In the genomic region with DNA sequence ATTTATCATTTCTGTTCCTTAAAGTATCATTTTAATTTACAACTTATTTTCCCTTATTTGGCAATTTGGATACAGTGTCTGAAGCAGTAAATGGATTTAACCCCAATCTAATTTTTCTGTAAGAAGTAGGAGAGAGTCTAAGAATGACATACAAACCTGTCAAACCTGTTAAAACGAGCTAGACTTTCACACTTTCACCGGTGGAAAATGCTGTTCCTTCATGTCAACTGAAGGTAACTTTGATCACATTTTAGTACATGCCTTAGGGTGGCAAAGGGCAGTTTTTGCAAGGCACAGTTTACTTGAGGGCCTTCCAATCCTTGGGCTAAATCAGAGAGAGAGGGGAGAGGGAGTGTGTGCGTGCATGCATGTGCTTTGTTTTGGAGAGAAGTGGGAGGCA, we compare ENCODE assay signal across 1 cellular context.
TF ChIP-seq lines count a peak whose summit lies in the region.

No MANE protein-coding gene starts in this region.

TF ChIP-seq in HCT116, 20 proteins besides CTCF, POLR2A, EP300 and RAD21:
- TF ChIP-seq EGR1 (IDR thresholded peaks at IDR 0.05; ENCODE audit: low read depth) (no peak), EZH2phosphoT487 (IDR thresholded peaks at IDR 0.05; ENCODE audit: borderline replicate concordance) (no peak), CEBPB (IDR thresholded peaks at IDR 0.05; ENCODE audit: low read depth) (no peak), JUND (IDR thresholded peaks at IDR 0.05) (no peak), MAX (IDR thresholded peaks at IDR 0.05) (no peak), YY1 (IDR thresholded peaks at IDR 0.05; ENCODE audit: extremely low read depth, insufficient replicate concordance, low read depth, low read length) (no peak), CBX3 (IDR thresholded peaks at IDR 0.05; ENCODE audit: low read depth) (no peak), ELF1 (IDR thresholded peaks at IDR 0.05; ENCODE audit: borderline replicate concordance, low read depth) (no peak), SP1 (IDR thresholded peaks at IDR 0.05; ENCODE audit: low read depth) (no peak), POLR2AphosphoS5 (IDR thresholded peaks at IDR 0.05; ENCODE audit: low read depth, low read length) (no peak), SIN3A (IDR thresholded peaks at IDR 0.05; ENCODE audit: low read depth) (no peak), ZFX (IDR thresholded peaks at IDR 0.05) (no peak), FOSL1 (IDR thresholded peaks at IDR 0.05; ENCODE audit: low read depth) (no peak), ZNF274 (IDR thresholded peaks at IDR 0.05; ENCODE audit: low read depth, low read length) (no peak), TCF7L2 (IDR thresholded peaks at IDR 0.05; ENCODE audit: borderline replicate concordance, extremely low read depth, insufficient read depth, insufficient read length) (no peak), SRF (IDR thresholded peaks at IDR 0.05; ENCODE audit: low read depth) (no peak), EZH2 (IDR thresholded peaks at IDR 0.05) (no peak)
- TF ChIP-seq, protein P1, sequence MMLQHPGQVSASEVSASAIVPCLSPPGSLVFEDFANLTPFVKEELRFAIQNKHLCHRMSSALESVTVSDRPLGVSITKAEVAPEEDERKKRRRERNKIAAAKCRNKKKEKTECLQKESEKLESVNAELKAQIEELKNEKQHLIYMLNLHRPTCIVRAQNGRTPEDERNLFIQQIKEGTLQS (IDR thresholded peaks at IDR 0.05) = no peak
- TF ChIP-seq, protein P2, sequence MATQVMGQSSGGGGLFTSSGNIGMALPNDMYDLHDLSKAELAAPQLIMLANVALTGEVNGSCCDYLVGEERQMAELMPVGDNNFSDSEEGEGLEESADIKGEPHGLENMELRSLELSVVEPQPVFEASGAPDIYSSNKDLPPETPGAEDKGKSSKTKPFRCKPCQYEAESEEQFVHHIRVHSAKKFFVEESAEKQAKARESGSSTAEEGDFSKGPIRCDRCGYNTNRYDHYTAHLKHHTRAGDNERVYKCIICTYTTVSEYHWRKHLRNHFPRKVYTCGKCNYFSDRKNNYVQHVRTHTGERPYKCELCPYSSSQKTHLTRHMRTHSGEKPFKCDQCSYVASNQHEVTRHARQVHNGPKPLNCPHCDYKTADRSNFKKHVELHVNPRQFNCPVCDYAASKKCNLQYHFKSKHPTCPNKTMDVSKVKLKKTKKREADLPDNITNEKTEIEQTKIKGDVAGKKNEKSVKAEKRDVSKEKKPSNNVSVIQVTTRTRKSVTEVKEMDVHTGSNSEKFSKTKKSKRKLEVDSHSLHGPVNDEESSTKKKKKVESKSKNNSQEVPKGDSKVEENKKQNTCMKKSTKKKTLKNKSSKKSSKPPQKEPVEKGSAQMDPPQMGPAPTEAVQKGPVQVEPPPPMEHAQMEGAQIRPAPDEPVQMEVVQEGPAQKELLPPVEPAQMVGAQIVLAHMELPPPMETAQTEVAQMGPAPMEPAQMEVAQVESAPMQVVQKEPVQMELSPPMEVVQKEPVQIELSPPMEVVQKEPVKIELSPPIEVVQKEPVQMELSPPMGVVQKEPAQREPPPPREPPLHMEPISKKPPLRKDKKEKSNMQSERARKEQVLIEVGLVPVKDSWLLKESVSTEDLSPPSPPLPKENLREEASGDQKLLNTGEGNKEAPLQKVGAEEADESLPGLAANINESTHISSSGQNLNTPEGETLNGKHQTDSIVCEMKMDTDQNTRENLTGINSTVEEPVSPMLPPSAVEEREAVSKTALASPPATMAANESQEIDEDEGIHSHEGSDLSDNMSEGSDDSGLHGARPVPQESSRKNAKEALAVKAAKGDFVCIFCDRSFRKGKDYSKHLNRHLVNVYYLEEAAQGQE (IDR thresholded peaks at IDR 0.05; ENCODE audit: low read depth) = no peak
